Comparison of ENCODE assay signal across 2 cellular contexts in the genomic region with DNA sequence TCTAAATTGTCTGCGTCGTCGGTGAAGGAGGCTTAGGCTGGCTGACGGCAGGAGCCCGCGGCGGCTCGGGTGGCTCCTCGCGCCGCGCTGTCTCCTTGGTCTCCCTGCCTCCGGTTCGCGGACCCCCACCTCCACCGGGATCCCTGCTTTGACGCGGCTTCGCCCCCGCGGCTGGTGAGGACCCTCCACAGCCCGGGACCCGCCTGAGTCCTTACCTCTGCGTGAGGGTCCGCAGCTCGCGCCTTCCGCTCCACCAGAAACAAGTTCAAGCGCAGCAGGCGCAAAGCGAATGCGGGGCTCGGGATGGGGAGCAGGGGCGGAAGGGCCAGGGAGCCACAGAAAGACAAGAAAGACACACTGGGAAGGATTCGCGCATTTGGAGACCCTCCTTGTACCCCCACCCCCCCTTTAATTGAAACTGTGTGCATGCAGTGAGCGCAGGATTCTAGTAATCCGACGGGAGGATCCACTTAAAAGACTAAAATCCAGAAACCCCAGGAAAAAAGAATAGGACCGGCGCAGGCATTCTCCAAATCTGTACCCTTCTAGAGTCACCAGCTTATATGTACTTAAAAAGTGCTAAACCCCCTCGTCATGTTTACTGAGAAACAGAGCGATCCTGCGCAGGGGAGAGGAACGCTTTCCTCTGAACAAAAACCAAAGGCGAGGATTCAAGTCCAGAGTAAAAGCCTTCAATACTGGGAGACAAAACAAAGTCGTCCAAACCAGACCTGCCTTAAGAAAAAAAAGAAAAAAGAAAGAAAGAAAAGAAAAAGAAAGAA.
A peak's percentile ranks its signal among the peaks of the same experiment; 100 is the strongest.
TF ChIP-seq lines count a peak whose summit lies in the region.

No MANE protein-coding gene starts in this region.

TF ChIP-seq in GM23338, 12 proteins besides CTCF, POLR2A, EP300 and RAD21 (continued from another document):
- TF ChIP-seq EZH2 (IDR thresholded peaks at IDR 0.05; ENCODE audit: low read depth, unreplicated experiment) = peak; percentile 67
TF ChIP-seq in GM23338: peak in this region for 1.

TF ChIP-seq in GM12891, 5 proteins besides CTCF, POLR2A, EP300 and RAD21 (continued from another document):
- TF ChIP-seq SPI1 (IDR thresholded peaks at IDR 0.05; ENCODE audit: low read depth, low read length) = no peak
- TF ChIP-seq POU2F2 (IDR thresholded peaks at IDR 0.05; ENCODE audit: low read depth, low read length) = no peak
- no peak for TF ChIP-seq PAX5 (IDR thresholded peaks at IDR 0.05; ENCODE audit: insufficient read depth, low read length, severe bottlenecking)
